ENCODE assay signal across 20 cellular contexts in the genomic region with DNA sequence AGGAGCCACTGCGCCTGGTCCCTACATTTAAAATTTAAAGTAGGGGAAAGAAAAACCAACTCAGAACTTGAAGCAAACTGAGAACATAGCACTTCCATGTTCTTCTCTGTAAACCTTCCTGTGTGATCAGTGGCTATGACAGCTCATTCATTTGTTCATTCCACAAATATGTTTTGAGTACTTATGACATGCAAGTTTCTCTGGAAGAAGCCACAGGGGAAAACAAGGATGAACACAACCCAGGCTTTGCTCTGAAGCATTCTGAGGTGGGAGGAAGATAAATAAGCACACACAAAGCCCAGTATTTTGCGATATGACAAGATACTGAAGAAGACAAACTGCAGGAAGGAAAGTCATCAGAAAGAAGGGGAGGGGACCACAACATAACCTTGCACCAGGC.
DNase-seq lines count a peak whose midpoint lies in the region; ATAC-seq, FAIRE-seq and TF ChIP-seq lines count a peak whose summit lies in the region.
"Had no signal": no experiment of that assay in that cellular context is flagged by ENCODE, and none has a peak within 500 bp of the region (broad histone marks: within the 10 kb centered on the region; RNA-seq: fewer than 3 reads in every experiment).

No MANE protein-coding gene starts in this region.

- no peak for ATAC-seq in GM19463 (IDR thresholded peaks at IDR 0.05; ENCODE audit: unreplicated experiment)
- ATAC-seq: K562 had no signal

- H3K4me3 ChIP-seq in mammary epithelial cell (replicated peaks in 1 of 3; ENCODE audit: insufficient read depth in 1 of 3, low read depth in 2 of 3, low read length in 3 of 3): no peak overlapping the region
- no peak overlapping the region for H3K4me3 ChIP-seq in breast epithelium
- no peak overlapping the region for H3K4me3 ChIP-seq in keratinocyte (ENCODE audit: control insufficient read depth in 2 of 3, extremely low read depth in 1 of 3, insufficient read depth in 2 of 3, low read depth in 1 of 3, low read length in 3 of 3)
- H3K4me3 ChIP-seq in suprapubic skin: no peak overlapping the region
- H3K4me3 ChIP-seq: K562, Peyer's patch, SJSA1 had no signal

- CTCF ChIA-PET in mammary epithelial cell (lab: Charles Lee; ENCODE audit: low non-redundant PET): no interaction called here

- H3K9ac ChIP-seq in mammary epithelial cell (ENCODE audit: insufficient read depth, low read length) (no peak overlapping the region), keratinocyte (ENCODE audit: control insufficient read depth, extremely low read depth, insufficient read depth, low read length) (no peak overlapping the region)

- DNase-seq in mammary epithelial cell (peak; percentile 38), breast epithelium (ENCODE audit: low spot score in 2 of 2) (no peak), amniotic epithelial cell (ENCODE audit: low read depth) (peak; percentile 68), keratinocyte (ENCODE audit: low read depth, low spot score) (no peak), stromal cell of bone marrow (ENCODE audit: low read depth) (peak; percentile 38), suprapubic skin (ENCODE audit: low spot score in 2 of 2) (no peak), NCI-H345 (lab: John Stamatoyannopoulos, UW) (no peak)
- DNase-seq: ACHN, GF-D8, H7, MV-4-11, NCI-H1105 treated with DMSO at 0.1 percent for 48 hours, NCI-H2081, NCI-H2171, NCI-H526, Peyer's patch had no signal

- no peak for TF ChIP-seq EP300 in suprapubic skin (IDR thresholded peaks at IDR 0.05)

- no peak overlapping the region for H3K27ac ChIP-seq in mammary epithelial cell (ENCODE audit: insufficient read depth, low read depth, low read length)
- no peak overlapping the region for H3K27ac ChIP-seq in breast epithelium
- no peak overlapping the region for H3K27ac ChIP-seq in keratinocyte (ENCODE audit: control insufficient read depth, insufficient read depth, low read length)
- H3K27ac ChIP-seq in suprapubic skin: no peak overlapping the region
- H3K27ac ChIP-seq: 22Rv1, Peyer's patch, SJSA1 had no signal

- H3K4me2 ChIP-seq in mammary epithelial cell (ENCODE audit: insufficient read depth, low read depth, low read length) (no peak overlapping the region), keratinocyte (ENCODE audit: control insufficient read depth, extremely low read depth, insufficient read depth, low read depth, low read length) (no peak overlapping the region)

- dilution Hi-C loops in mammary epithelial cell (cut with HindIII; ENCODE audit: low sequenced_read_pairs) (no loop called here), keratinocyte (cut with MboI; ENCODE audit: extremely low pct_ligation_motif_present, low sequenced_read_pairs) (no loop called here)

- H2AFZ ChIP-seq in mammary epithelial cell (ENCODE audit: low read depth, low read length) (no peak overlapping the region), keratinocyte (ENCODE audit: control insufficient read depth, low read length) (no peak overlapping the region)

- H3K9me3 ChIP-seq in mammary epithelial cell (replicated peaks; ENCODE audit: insufficient read depth, low read length) (no peaks in the 10 kb centered on the region), breast epithelium (no peaks in the 10 kb centered on the region), keratinocyte (ENCODE audit: control insufficient read depth, low read depth, low read length) (no peaks in the 10 kb centered on the region), suprapubic skin (no peaks in the 10 kb centered on the region)
- H3K9me3 ChIP-seq: Peyer's patch, SJSA1 had no signal

- intact Hi-C loops in mammary epithelial cell (cut with micrococcal nuclease) (no loop called here), breast epithelium (cut with DNase I; ENCODE audit: low total_unique reads) (no loop called here)

- H4K20me1 ChIP-seq in mammary epithelial cell (ENCODE audit: insufficient read depth, low read length) (no peaks in the 10 kb centered on the region), keratinocyte (ENCODE audit: control insufficient read depth, extremely low read depth, insufficient read depth, low read length) (no peaks in the 10 kb centered on the region)

- H3K27me3 ChIP-seq in mammary epithelial cell (ENCODE audit: insufficient read depth, low read length) (no peaks in the 10 kb centered on the region), breast epithelium (no peaks in the 10 kb centered on the region), keratinocyte (ENCODE audit: control insufficient read depth, extremely low read depth, insufficient read depth, low read length) (no peaks in the 10 kb centered on the region), suprapubic skin (no peaks in the 10 kb centered on the region)
- H3K27me3 ChIP-seq: Peyer's patch, SJSA1 had no signal

- BruUV-seq in mammary epithelial cell (replicated peaks; lab: Mats Ljungman, UMichigan): no TSS peak

- no peaks in the 10 kb centered on the region for H3K36me3 ChIP-seq in mammary epithelial cell (ENCODE audit: insufficient read depth, low read length)
- no peaks in the 10 kb centered on the region for H3K36me3 ChIP-seq in breast epithelium
- H3K36me3 ChIP-seq in keratinocyte (ENCODE audit: control insufficient read depth in 2 of 2, extremely low read depth in 1 of 2, insufficient read depth in 2 of 2, low read length in 2 of 2): no peaks in the 10 kb centered on the region
- no peaks in the 10 kb centered on the region for H3K36me3 ChIP-seq in suprapubic skin
- H3K36me3 ChIP-seq: Peyer's patch, SJSA1 had no signal

- in situ Hi-C loops in mammary epithelial cell (cut with MboI; ENCODE audit: low sequenced_read_pairs in 2 of 2): no loop called here

- no peaks in the 10 kb centered on the region for H3K79me2 ChIP-seq in mammary epithelial cell (ENCODE audit: insufficient read depth, low read length)
- H3K79me2 ChIP-seq in keratinocyte (ENCODE audit: control insufficient read depth, insufficient read depth, low read length): no peaks in the 10 kb centered on the region

- WGBS in mammary epithelial cell (ENCODE audit: low coverage, missing lambda C conversion rate): 79% methylated on average over 2 of the region's 2 CpGs
- whole genome bisulfite sequencing in suprapubic skin: 96% methylated on average over 2 of the region's 2 CpGs

- no peak for TF ChIP-seq POLR2A in breast epithelium (IDR thresholded peaks at IDR 0.05)
- no peak for TF ChIP-seq POLR2A in suprapubic skin (IDR thresholded peaks at IDR 0.05)

- TF ChIP-seq CTCF in mammary epithelial cell (conservative IDR thresholded peaks at IDR 0.05 in 1 of 2, IDR thresholded peaks at IDR 0.05 in 1 of 2; ENCODE audit: extremely low read depth in 1 of 2, insufficient read depth in 1 of 2, low read depth in 1 of 2, low read length in 2 of 2) (no peak), breast epithelium (IDR thresholded peaks at IDR 0.05) (no peak), keratinocyte (optimal IDR thresholded peaks at IDR 0.05 in 1 of 3, IDR thresholded peaks at IDR 0.05 in 1 of 3, conservative IDR thresholded peaks at IDR 0.05 in 1 of 3; ENCODE audit: extremely low read depth in 1 of 3, insufficient read depth in 2 of 3, low read length in 3 of 3) (no peak), suprapubic skin (IDR thresholded peaks at IDR 0.05) (no peak)

- H3K9me1 ChIP-seq in keratinocyte (ENCODE audit: control insufficient read depth, extremely low read depth, insufficient read depth, low read length): no peaks in the 10 kb centered on the region

- H3K4me1 ChIP-seq in mammary epithelial cell (ENCODE audit: insufficient read depth, low read length) (peaks cover 14% of the 10 kb centered on the region), breast epithelium (peaks cover 0 to 5% of the 10 kb centered on the region in 2 donors), keratinocyte (ENCODE audit: control insufficient read depth, extremely low read depth, insufficient read depth, low read length) (peaks cover 9% of the 10 kb centered on the region), suprapubic skin (no peaks in the 10 kb centered on the region)
- H3K4me1 ChIP-seq: Peyer's patch had no signal

- FAIRE-seq in keratinocyte (lab: Jason Lieb, UNC): peak; percentile 36
- FAIRE-seq: K562 had no signal

Comparison
In these comparisons a context has a peak if more than half of its experiments do, and no peak if none do; other contexts are left out.
1. DNase-seq: peak in mammary epithelial cell (single experiment), amniotic epithelial cell (single experiment) and stromal cell of bone marrow (single experiment); none in breast epithelium (0 of 2), keratinocyte (single experiment), suprapubic skin (0 of 2) and NCI-H345 (single experiment).